Comparison of ENCODE assay signal across 8 cellular contexts in genomic region chr12:104288635-104289258, GRCh38. TPM values are rescaled to one million over a fixed set of nuclear protein-coding genes. Genes with fewer than 3 reads are reported as not detected.
DNase-seq lines count a peak whose midpoint lies in the region; ATAC-seq and TF ChIP-seq lines count a peak whose summit lies in the region.

No MANE protein-coding gene starts in this region.

- H3K9me3 Mint-ChIP-seq in activated naive CD8-positive, alpha-beta T cell treated with anti-CD3 and anti-CD28 coated beads, Interleukin-2, amount 50 U/mL, for 24 hours = no peaks in the 10 kb centered on the region

- 0 to 1% (median 1%) methylated on average over 41 of the region's 41 CpGs for WGBS in heart left ventricle, 4 donors
- WGBS in upper lobe of left lung, 2 donors = 0 to 1% methylated on average over 41 of the region's 41 CpGs

- H3K4me1 ChIP-seq in heart left ventricle = peaks cover 0 to 56% (median 30%) of the 10 kb centered on the region in 12 donors
- H3K4me1 ChIP-seq in upper lobe of left lung = peaks cover 40 to 62% (median 44%) of the 10 kb centered on the region in 4 donors

- H3K9me2 ChIP-seq in SU-DHL-6 (replicated peaks; ENCODE audit: insufficient read depth, low read length) = no peaks in the 10 kb centered on the region

- TF ChIP-seq EP300 in upper lobe of left lung (IDR thresholded peaks at IDR 0.05) = no peak

- peak overlapping the region; percentile 98 for H3K27ac Mint-ChIP-seq in activated naive CD8-positive, alpha-beta T cell treated with anti-CD3 and anti-CD28 coated beads, Interleukin-2, amount 50 U/mL, for 24 hours

- H3K36me3 Mint-ChIP-seq in activated naive CD8-positive, alpha-beta T cell treated with anti-CD3 and anti-CD28 coated beads, Interleukin-2, amount 50 U/mL, for 24 hours (ENCODE audit: low read depth) = peaks cover 39% of the 10 kb centered on the region

- peak in 1 of 2 donors; percentile 65 for TF ChIP-seq POLR2A in heart left ventricle (IDR thresholded peaks at IDR 0.05)
- peak in 3 of 4 donors; percentile 61 to 88 (median 81) for TF ChIP-seq POLR2A in upper lobe of left lung (IDR thresholded peaks at IDR 0.05)

- H3K9me3 ChIP-seq in SU-DHL-6 (ENCODE audit: insufficient read depth, low read length) (no peaks in the 10 kb centered on the region), heart left ventricle (no peaks in the 10 kb centered on the region), upper lobe of left lung (no peaks in the 10 kb centered on the region)

- H3K9ac ChIP-seq in SU-DHL-6 (ENCODE audit: low read length) = peak overlapping the region; percentile 75

- H2AFZ ChIP-seq in SU-DHL-6 (ENCODE audit: low read depth, low read length, severe bottlenecking) = peak overlapping the region; percentile 39

- H3K4me3 ChIP-seq in SU-DHL-6 (ENCODE audit: insufficient read depth, low read length, poor library complexity, severe bottlenecking) = peak overlapping the region; percentile 71
- H3K4me3 ChIP-seq in heart left ventricle = peak overlapping the region; percentile 53 to 92 (median 74)
- H3K4me3 ChIP-seq in upper lobe of left lung = peak overlapping the region; percentile 55 to 84 (median 70)

- peak overlapping the region; percentile 94 for H3K4me2 ChIP-seq in SU-DHL-6 (ENCODE audit: low read depth, low read length, poor library complexity, severe bottlenecking)

- TF ChIP-seq CTCF in GM10266 (IDR thresholded peaks at IDR 0.05; ENCODE audit: control insufficient read depth, insufficient read depth, low read depth, missing control alignments) (peak; percentile 18), SU-DHL-6 (IDR thresholded peaks at IDR 0.05; ENCODE audit: insufficient read depth, low read length, poor library complexity, severe bottlenecking) (no peak), heart left ventricle (IDR thresholded peaks at IDR 0.05) (peak in 3 of 12 donors; percentile 5 to 18 (median 8)), upper lobe of left lung (IDR thresholded peaks at IDR 0.05) (no peak)

- H3K27ac ChIP-seq in SU-DHL-6 (ENCODE audit: low read depth, low read length) (peak overlapping the region; percentile 94), heart left ventricle (peak overlapping the region; percentile 37 to 97 (median 94)), upper lobe of left lung (peak overlapping the region; percentile 84 to 97 (median 92))

- intact Hi-C loops in heart left ventricle (cut with DNase I) = loop anchor here in 7 of 10 donors (2.0 to 5.0 kb wide), 2 partner anchors 14 to 71 kb away; partner anchors contain the start of genes TXNRD1 (in 6 of the 7) and EID3 (in 1 of the 7)

- H3F3A ChIP-seq in SU-DHL-6 (ENCODE audit: insufficient read depth) = peaks cover 19% of the 10 kb centered on the region

- H3K4me3 Mint-ChIP-seq in activated naive CD8-positive, alpha-beta T cell treated with anti-CD3 and anti-CD28 coated beads, Interleukin-2, amount 50 U/mL, for 24 hours = peak overlapping the region; percentile 96

- H3K27me3 ChIP-seq in SU-DHL-6 (ENCODE audit: low read length) (no peaks in the 10 kb centered on the region), heart left ventricle (no peaks in the 10 kb centered on the region), upper lobe of left lung (no peaks in the 10 kb centered on the region)

- H3K79me2 ChIP-seq in SU-DHL-6 (ENCODE audit: insufficient read depth, low read length) = peaks cover 63% of the 10 kb centered on the region

- 0 out of 2 replicates have a peak, but pooled peaks cover 9% of the 10 kb centered on the region for H4K20me1 ChIP-seq in SU-DHL-6 (ENCODE audit: low read depth, low read length)

- H3K27me3 Mint-ChIP-seq in activated naive CD8-positive, alpha-beta T cell treated with anti-CD3 and anti-CD28 coated beads, Interleukin-2, amount 50 U/mL, for 24 hours = no peaks in the 10 kb centered on the region

- peaks cover 32% of the 10 kb centered on the region for H3K4me1 Mint-ChIP-seq in activated naive CD8-positive, alpha-beta T cell treated with anti-CD3 and anti-CD28 coated beads, Interleukin-2, amount 50 U/mL, for 24 hours

- H3K36me3 ChIP-seq in SU-DHL-6 (ENCODE audit: low read length) (peaks cover 10% of the 10 kb centered on the region), heart left ventricle (peaks cover 0 to 35% (median 30%) of the 10 kb centered on the region in 9 donors), upper lobe of left lung (peaks cover 9 to 44% (median 23%) of the 10 kb centered on the region in 4 donors)

- ATAC-seq in HG02759 (IDR thresholded peaks at IDR 0.05; ENCODE audit: unreplicated experiment) (peak; percentile 53), heart left ventricle (peak; percentile 65 to 85 (median 82)), upper lobe of left lung (ENCODE audit: low FRiP score in 2 of 2) (peak; percentile 85 to 87)
- peak; percentile 73 for ATAC-seq in activated naive CD8-positive, alpha-beta T cell treated with anti-CD3 and anti-CD28 coated beads, Interleukin-2, amount 50 U/mL, for 24 hours

- DNase-seq in GM10266 (ENCODE audit: extremely low spot score) (peak; percentile 86), NCI-H1417 (lab: John Stamatoyannopoulos, UW) (peak; percentile 95 to 97 (median 95)), heart left ventricle (peak; percentile 79 to 90 (median 84)), pons (ENCODE audit: low spot score) (peak; percentile 91), upper lobe of left lung (peak; percentile 91 to 96)
- DNase-seq in activated naive CD8-positive, alpha-beta T cell treated with anti-CD3 and anti-CD28 coated beads, Interleukin-2, amount 50 U/mL, for 24 hours = peak; percentile 84

RNA-seq across cellular contexts. Expression of gene EID3, which starts 14.8 kb away (rescaled TPM):
- total RNA-seq in heart left ventricle (1 to 10 TPM in 6 of 9 donors, under 1 TPM in 3; 0.44 to 4.0 (median 1.3) TPM), upper lobe of left lung (10 to 100 TPM in 3 of 6 donors, 1 to 10 TPM in 3; 2.5 to 62.9 (median 13.9) TPM)
- 1 to 10 TPM in 1 of 2 donors, under 1 TPM in 1; 0.55 to 1.6 TPM for polyA plus RNA-seq in heart left ventricle

Comparison
In these comparisons a context has a peak if more than half of its experiments do, and no peak if none do; other contexts are left out.
1. Peak in every context shown above with its lines: DNase-seq, ATAC-seq, H3K4me3 ChIP-seq and H3K27ac ChIP-seq.